In genomic region chr4:82437285-82438005, GRCh38 we compare ENCODE assay signal across 1 cellular context.
TF ChIP-seq lines count a peak whose summit lies in the region.

No MANE protein-coding gene starts in this region.

TF ChIP-seq in HepG2, 621 proteins besides CTCF, POLR2A, EP300 and RAD21:
- TF ChIP-seq SMARCE1 (IDR thresholded peaks at IDR 0.05; ENCODE audit: borderline replicate concordance) (no peak), HNF4A (CRISPR knock-in tag; IDR thresholded peaks at IDR 0.05) (0 out of 2 replicates have a peak, but pooled peaks have one; percentile 14), BCL6 (CRISPR knock-in tag; IDR thresholded peaks at IDR 0.05) (0 out of 2 replicates have a peak, but pooled peaks have one; percentile 12), TEAD3 (CRISPR knock-in tag; optimal IDR thresholded peaks at IDR 0.05; ENCODE audit: borderline replicate concordance) (peak; percentile 69)
